In genomic region chr1:30735124-30735523, GRCh38 we compare ENCODE assay signal across 22 cellular contexts. TPM values are rescaled to one million over a fixed set of nuclear protein-coding genes. Genes with fewer than 3 reads are reported as not detected.
A peak's percentile ranks its signal among the peaks of the same experiment; 100 is the strongest.
DNase-seq lines count a peak whose midpoint lies in the region; ATAC-seq, FAIRE-seq and TF ChIP-seq lines count a peak whose summit lies in the region.
"Had no signal": no experiment of that assay in that cellular context is flagged by ENCODE, and none has a peak within 500 bp of the region (broad histone marks: within the 10 kb centered on the region; RNA-seq: fewer than 3 reads in every experiment).

No MANE protein-coding gene starts in this region.

- peak overlapping the region; percentile 77 for H3K27ac ChIP-seq in neutrophil
- H3K27ac ChIP-seq: ascending aorta, coronary artery, parathyroid adenoma, uterus had no signal

- H3K9me3 ChIP-seq in neutrophil, result peaks cover 7% of the 10 kb centered on the region
- H3K9me3 ChIP-seq: ascending aorta, Caco-2, uterus had no signal

- H3K4me1 ChIP-seq in neutrophil (ENCODE audit: control insufficient read depth in 1 of 2, insufficient read depth in 1 of 2, low read depth in 1 of 2, low read length in 1 of 2), result peaks cover 23 to 47% of the 10 kb centered on the region in 2 experiments
- H3K4me1 ChIP-seq: ascending aorta, Caco-2, parathyroid adenoma, uterus had no signal

- H3K36me3 ChIP-seq in neutrophil, result peaks cover 81% of the 10 kb centered on the region
- H3K36me3 ChIP-seq: uterus had no signal

- H3K9me3 Mint-ChIP-seq in activated CD4-positive, alpha-beta T cell treated with anti-CD3 and anti-CD28 coated beads for 36 hours (ENCODE audit: low read depth), result no peaks in the 10 kb centered on the region
- no peaks in the 10 kb centered on the region for H3K9me3 Mint-ChIP-seq in activated naive CD8-positive, alpha-beta T cell treated with anti-CD3 and anti-CD28 coated beads, Interleukin-2, amount 50 U/mL, for 24 hours

- no peak for ATAC-seq in activated CD4-positive, alpha-beta T cell treated with anti-CD3 and anti-CD28 coated beads for 36 hours
- no peak for ATAC-seq in activated naive CD8-positive, alpha-beta T cell treated with anti-CD3 and anti-CD28 coated beads, Interleukin-2, amount 50 U/mL, for 24 hours
- ATAC-seq: left colon had no signal

- CTCF ChIA-PET in activated CD4-positive, alpha-beta T cell treated with anti-CD3 and anti-CD28 coated beads for 36 hours (lab: Charles Lee), result interaction anchor here (1.0 to 1.9 kb wide), 3 partner anchors 15 to 45 kb away, joined by 3 to 6 read pairs (median 5); partner anchors contain the start of gene LAPTM5

- no peaks in the 10 kb centered on the region for H3K27me3 ChIP-seq in neutrophil
- H3K27me3 ChIP-seq: ascending aorta, uterus had no signal

- TF ChIP-seq CTCF in neutrophil (IDR thresholded peaks at IDR 0.05) (no peak), GM10266 (IDR thresholded peaks at IDR 0.05; ENCODE audit: control insufficient read depth, insufficient read depth, low read depth, missing control alignments) (no peak)

- H3K27ac Mint-ChIP-seq in activated CD4-positive, alpha-beta T cell treated with anti-CD3 and anti-CD28 coated beads for 36 hours, result peak overlapping the region; percentile 38
- H3K27ac Mint-ChIP-seq in activated naive CD8-positive, alpha-beta T cell treated with anti-CD3 and anti-CD28 coated beads, Interleukin-2, amount 50 U/mL, for 24 hours, result peak overlapping the region; percentile 31

- peaks cover 15% of the 10 kb centered on the region for H3K4me1 Mint-ChIP-seq in activated CD4-positive, alpha-beta T cell treated with anti-CD3 and anti-CD28 coated beads for 36 hours
- peaks cover 55% of the 10 kb centered on the region for H3K4me1 Mint-ChIP-seq in activated naive CD8-positive, alpha-beta T cell treated with anti-CD3 and anti-CD28 coated beads, Interleukin-2, amount 50 U/mL, for 24 hours

- H3K4me3 Mint-ChIP-seq in activated CD4-positive, alpha-beta T cell treated with anti-CD3 and anti-CD28 coated beads for 36 hours, result no peak overlapping the region
- H3K4me3 Mint-ChIP-seq in activated naive CD8-positive, alpha-beta T cell treated with anti-CD3 and anti-CD28 coated beads, Interleukin-2, amount 50 U/mL, for 24 hours, result no peak overlapping the region

- intact Hi-C loops in activated CD4-positive, alpha-beta T cell treated with anti-CD3 and anti-CD28 coated beads for 36 hours (cut with DNase I, micrococcal nuclease), result no loop called here

- no peak overlapping the region for H3K4me3 ChIP-seq in neutrophil (ENCODE audit: low read depth in 1 of 2, low read length in 1 of 2)
- H3K4me3 ChIP-seq: ascending aorta, coronary artery, uterus had no signal

- H3K27me3 Mint-ChIP-seq in activated CD4-positive, alpha-beta T cell treated with anti-CD3 and anti-CD28 coated beads for 36 hours, result no peaks in the 10 kb centered on the region
- no peaks in the 10 kb centered on the region for H3K27me3 Mint-ChIP-seq in activated naive CD8-positive, alpha-beta T cell treated with anti-CD3 and anti-CD28 coated beads, Interleukin-2, amount 50 U/mL, for 24 hours

- no peak for FAIRE-seq in GM19239 (lab: Jason Lieb, UNC)
- FAIRE-seq: RCC 7860 had no signal

- POLR2A ChIA-PET in activated CD4-positive, alpha-beta T cell treated with anti-CD3 and anti-CD28 coated beads for 36 hours (lab: Charles Lee), result no interaction called here

- H3K36me3 Mint-ChIP-seq in activated CD4-positive, alpha-beta T cell treated with anti-CD3 and anti-CD28 coated beads for 36 hours (ENCODE audit: low read depth), result peaks cover 67% of the 10 kb centered on the region
- H3K36me3 Mint-ChIP-seq in activated naive CD8-positive, alpha-beta T cell treated with anti-CD3 and anti-CD28 coated beads, Interleukin-2, amount 50 U/mL, for 24 hours (ENCODE audit: low read depth), result peaks cover 68% of the 10 kb centered on the region

- TF ChIP-seq POLR2A in GM10847 (IDR thresholded peaks at IDR 0.05; ENCODE audit: extremely low read depth, insufficient read length), result peak; percentile 17

- no peak for DNase-seq in activated CD4-positive, alpha-beta T cell treated with anti-CD3 and anti-CD28 coated beads for 36 hours
- no peak for DNase-seq in activated CD4-positive, alpha-beta T cell treated with anti-CD3 and anti-CD28 coated beads, Interleukin-2, amount 50 U/mL, for 4 hours
- DNase-seq in activated naive CD8-positive, alpha-beta T cell treated with anti-CD3 and anti-CD28 coated beads, Interleukin-2, amount 50 U/mL, for 24 hours, result no peak
- DNase-seq in germinal center (ENCODE audit: low spot score) (no peak), GM10266 (ENCODE audit: extremely low spot score) (no peak), GM19239 (ENCODE audit: insufficient read length, low spot score) (no peak)
- DNase-seq: ACHN; activated CD4-positive, alpha-beta T cell treated with anti-CD3 and anti-CD28 coated beads, Interleukin-2, amount 50 U/mL, for 1 hour; Caco-2; foreskin fibroblast; GDM1; KBM-7; left colon; NCI-H774; stimulated activated CD4-positive, alpha-beta T cell treated with anti-CD3 and anti-CD28 coated beads, Interleukin-1b, Interleukin-23, amount 100 ng/mL, for 48 hours; uterus had no signal

RNA-seq across cellular contexts. Expression of gene MATN1, which starts 11.7 kb away (rescaled TPM):
- total RNA-seq in activated CD4-positive, alpha-beta T cell treated with anti-CD3 and anti-CD28 coated beads for 36 hours, result under 1 TPM; 0.32 to 0.43 TPM
- total RNA-seq: Caco-2, left colon had no signal

RNA-seq across cellular contexts. Expression of gene LAPTM5, which starts 22.4 kb away (rescaled TPM):
- total RNA-seq in activated CD4-positive, alpha-beta T cell treated with anti-CD3 and anti-CD28 coated beads for 36 hours, result 100 to 1,000 TPM; 174 to 214 TPM
- total RNA-seq: Caco-2 had no signal
